In the genomic region with DNA sequence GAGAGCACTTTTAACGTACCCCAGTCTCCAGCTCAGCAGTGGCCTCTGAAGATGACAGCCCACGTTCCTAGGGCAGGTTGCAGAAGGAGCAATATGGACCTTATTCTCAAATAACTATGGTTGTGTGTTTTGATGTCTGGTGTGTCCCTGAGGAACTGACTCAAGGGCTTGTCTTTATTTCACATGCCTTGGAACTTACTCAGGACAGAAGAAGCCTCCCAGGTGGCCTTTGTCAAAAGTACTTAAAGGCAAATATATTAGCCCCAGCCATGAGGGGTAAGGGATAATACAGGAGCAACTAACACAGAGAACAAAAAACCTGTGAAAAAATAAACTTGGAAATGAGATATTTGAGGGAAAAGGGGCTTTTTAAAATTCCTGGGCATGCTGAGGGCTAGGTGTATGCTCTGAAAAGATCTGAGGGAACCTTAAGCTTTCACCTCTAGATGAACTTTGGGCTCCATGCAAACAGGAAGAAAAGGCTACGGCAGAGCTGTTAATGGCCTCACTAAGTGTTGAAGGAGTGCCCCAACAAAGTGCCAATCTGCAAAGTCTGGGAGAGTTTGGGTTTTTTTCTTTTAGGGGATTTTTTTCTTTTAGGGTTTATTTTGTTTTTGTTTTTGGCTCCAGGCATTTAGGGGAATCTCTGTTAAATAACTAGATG, we compare ENCODE assay signal across 16 cellular contexts.
DNase-seq lines count a peak whose midpoint lies in the region; ATAC-seq lines count a peak whose summit lies in the region.
"Had no signal": no experiment of that assay in that cellular context is flagged by ENCODE, and none has a peak within 500 bp of the region (broad histone marks: within the 10 kb centered on the region; RNA-seq: fewer than 3 reads in every experiment).

No MANE protein-coding gene starts in this region.

- H3K9me3 ChIP-seq in HAP-1 = no peaks in the 10 kb centered on the region
- H3K9me3 ChIP-seq: left lung, SK-N-SH, testis had no signal

- H3K4me1 Mint-ChIP-seq in effector memory CD8-positive, alpha-beta T cell (ENCODE audit: low read depth in 2 of 2) = peaks cover 7 to 8% of the 10 kb centered on the region in 2 donors
- H3K4me1 Mint-ChIP-seq in memory B cell = peaks cover 5% of the 10 kb centered on the region

- H3K4me3 ChIP-seq in HAP-1 = no peak overlapping the region
- H3K4me3 ChIP-seq: left lung, PC-9, testis had no signal

- no peak for ATAC-seq in effector memory CD8-positive, alpha-beta T cell (replicated peaks)
- ATAC-seq in memory B cell (ENCODE audit: low read depth) (no peak), HG02623 (IDR thresholded peaks at IDR 0.05; ENCODE audit: unreplicated experiment) (no peak)
- ATAC-seq: left lung had no signal

- no peaks in the 10 kb centered on the region for H3K27me3 ChIP-seq in HAP-1 (ENCODE audit: low read depth)
- H3K27me3 ChIP-seq: left lung, testis had no signal

- H3K36me3 Mint-ChIP-seq in effector memory CD8-positive, alpha-beta T cell (ENCODE audit: insufficient read depth) = peaks cover 16% of the 10 kb centered on the region
- peaks cover 27% of the 10 kb centered on the region for H3K36me3 Mint-ChIP-seq in memory B cell

- peaks cover 32% of the 10 kb centered on the region for H3K36me3 ChIP-seq in HAP-1 (replicated peaks)

- H3K27ac Mint-ChIP-seq in effector memory CD8-positive, alpha-beta T cell = peak overlapping the region; percentile 41 to 60
- peak overlapping the region; percentile 67 for H3K27ac Mint-ChIP-seq in memory B cell

- DNase-seq in EL = peak; percentile 24
- DNase-seq in LoVo (ENCODE audit: low spot score) = peak; percentile 12
- DNase-seq in effector memory CD8-positive, alpha-beta T cell = no peak
- no peak for DNase-seq in memory B cell (ENCODE audit: low spot score in 2 of 2)
- no peak for DNase-seq in HAP-1 (ENCODE audit: low spot score in 2 of 2)
- DNase-seq in NCI-H2029 (lab: John Stamatoyannopoulos, UW) = no peak
- DNase-seq in NCI-H2196 treated with DMSO at 0.1 percent for 48 hours (lab: John Stamatoyannopoulos, UW; ENCODE audit: unreplicated experiment) = no peak
- DNase-seq: activated CD8-positive, alpha-beta memory T cell treated with anti-CD3 and anti-CD28 coated beads for 24 hours; activated effector memory CD4-positive, alpha-beta T cell treated with Interleukin-2 at 50 U/mL for 16 hours; left lung; NCI-H526 treated with DMSO at 0.1 percent for 48 hours; PC-9; SK-N-SH; stimulated activated CD8-positive, alpha-beta memory T cell treated with anti-CD3 and anti-CD28 coated beads, Interleukin-4, amount 100 ng/mL, for 48 hours; testis had no signal

- H3K4me1 ChIP-seq in HAP-1 = no peaks in the 10 kb centered on the region
- H3K4me1 ChIP-seq: testis had no signal

- no peaks in the 10 kb centered on the region for H3K27me3 Mint-ChIP-seq in effector memory CD8-positive, alpha-beta T cell
- no peaks in the 10 kb centered on the region for H3K27me3 Mint-ChIP-seq in memory B cell

- in situ Hi-C loops in HAP-1 (cut with MboI; ENCODE audit: low sequenced_read_pairs) = no loop called here

- no peak overlapping the region for H3K4me3 Mint-ChIP-seq in effector memory CD8-positive, alpha-beta T cell
- no peak overlapping the region for H3K4me3 Mint-ChIP-seq in memory B cell

- no peaks in the 10 kb centered on the region for H3K9me3 Mint-ChIP-seq in effector memory CD8-positive, alpha-beta T cell
- peaks cover 1% of the 10 kb centered on the region for H3K9me3 Mint-ChIP-seq in memory B cell

Comparison
In these comparisons a context has a peak if more than half of its experiments do, and no peak if none do; other contexts are left out.
1. DNase-seq: peak in EL (single experiment) and LoVo (single experiment); none in effector memory CD8-positive, alpha-beta T cell (0 of 3), memory B cell (0 of 2), HAP-1 (0 of 2), NCI-H2029 (single experiment) and NCI-H2196 treated with DMSO at 0.1 percent for 48 hours (single experiment).